ENCODE assay signal across 16 cellular contexts in the genomic region with DNA sequence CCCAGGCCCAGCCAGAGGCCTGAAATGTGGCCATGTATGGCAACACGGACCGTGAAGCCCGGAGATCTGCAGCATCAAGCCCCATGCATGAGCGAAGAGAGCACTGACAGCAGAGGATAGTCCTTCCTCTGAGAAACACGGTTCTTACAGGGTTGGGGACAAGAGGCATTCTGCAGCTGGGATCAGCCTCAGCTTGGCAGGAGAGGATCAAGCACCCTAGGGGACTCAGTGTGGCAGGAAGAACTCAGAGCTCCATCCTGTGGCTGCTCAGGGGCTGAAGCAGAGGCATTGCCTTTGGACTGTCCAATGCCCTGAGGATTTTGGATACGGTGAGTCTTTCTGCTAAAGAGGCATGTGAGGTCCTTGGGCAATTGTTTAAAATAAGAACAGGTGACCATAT.
DNase-seq lines count a peak whose midpoint lies in the region; ATAC-seq and TF ChIP-seq lines count a peak whose summit lies in the region.
"Had no signal": no experiment of that assay in that cellular context is flagged by ENCODE, and none has a peak within 500 bp of the region (broad histone marks: within the 10 kb centered on the region; RNA-seq: fewer than 3 reads in every experiment).

No MANE protein-coding gene starts in this region.

- no peaks in the 10 kb centered on the region for H3K9me3 Mint-ChIP-seq in activated T-cell treated with anti-CD3 and anti-CD28 coated beads, Interleukin-2, amount 50 U/mL, for 72 hours
- H3K9me3 Mint-ChIP-seq: T-cell had no signal

- H3K27ac ChIP-seq in left ventricle myocardium inferior (replicated peaks), result no peak overlapping the region
- no peak overlapping the region for H3K27ac ChIP-seq in thyroid gland
- H3K27ac ChIP-seq: HL-60, stomach had no signal

- no peaks in the 10 kb centered on the region for H3K4me1 ChIP-seq in left ventricle myocardium inferior
- no peaks in the 10 kb centered on the region for H3K4me1 ChIP-seq in thyroid gland
- H3K4me1 ChIP-seq: stomach had no signal

- TF ChIP-seq CTCF in left ventricle myocardium inferior (IDR thresholded peaks at IDR 0.05; ENCODE audit: borderline replicate concordance) (peak; percentile 61), thyroid gland (IDR thresholded peaks at IDR 0.05) (no peak)

- H3K27ac Mint-ChIP-seq in activated T-cell treated with anti-CD3 and anti-CD28 coated beads, Interleukin-2, amount 50 U/mL, for 72 hours, result no peak overlapping the region
- H3K27ac Mint-ChIP-seq: CD8-positive, alpha-beta memory T cell; natural killer cell; T-cell had no signal

- ATAC-seq in HG02588 (IDR thresholded peaks at IDR 0.05; ENCODE audit: unreplicated experiment), result no peak
- ATAC-seq in activated T-cell treated with anti-CD3 and anti-CD28 coated beads, Interleukin-2, amount 50 U/mL, for 72 hours (replicated peaks in 1 of 2), result no peak
- ATAC-seq: natural killer cell, T-cell had no signal

- H3K36me3 ChIP-seq in left ventricle myocardium inferior (no peaks in the 10 kb centered on the region), thyroid gland (no peaks in the 10 kb centered on the region)
- H3K36me3 ChIP-seq: stomach had no signal

- peaks cover 10% of the 10 kb centered on the region for H3K27me3 Mint-ChIP-seq in activated T-cell treated with anti-CD3 and anti-CD28 coated beads, Interleukin-2, amount 50 U/mL, for 72 hours (ENCODE audit: low read depth)
- H3K27me3 Mint-ChIP-seq: CD8-positive, alpha-beta memory T cell had no signal

- DNase-seq in NCI-H510A treated with DMSO at 0.1 percent for 48 hours (lab: John Stamatoyannopoulos, UW) (peak; percentile 56), NCI-H510A (lab: John Stamatoyannopoulos, UW) (no peak), NCI-H526 treated with DMSO at 0.1 percent for 48 hours (lab: John Stamatoyannopoulos, UW) (peak; percentile 0), left ventricle myocardium inferior (peak; percentile 19), retina (peak; percentile 8), thyroid gland (no peak)
- no peak for DNase-seq in activated T-cell treated with anti-CD3 and anti-CD28 coated beads, Interleukin-2, amount 50 U/mL, for 72 hours
- DNase-seq: CD8-positive, alpha-beta memory T cell; cerebellar nuclear complex; GOT3; natural killer cell; OCI-M1; stomach; T-cell had no signal

- no peaks in the 10 kb centered on the region for H3K27me3 ChIP-seq in left ventricle myocardium inferior (ENCODE audit: low read depth)
- no peaks in the 10 kb centered on the region for H3K27me3 ChIP-seq in thyroid gland
- H3K27me3 ChIP-seq: stomach had no signal

- no peaks in the 10 kb centered on the region for H3K36me3 Mint-ChIP-seq in activated T-cell treated with anti-CD3 and anti-CD28 coated beads, Interleukin-2, amount 50 U/mL, for 72 hours (ENCODE audit: insufficient read depth in 2 of 2)
- H3K36me3 Mint-ChIP-seq: CD8-positive, alpha-beta memory T cell; natural killer cell; T-cell had no signal

- H3K9me3 ChIP-seq in left ventricle myocardium inferior (replicated peaks) (no peaks in the 10 kb centered on the region), thyroid gland (no peaks in the 10 kb centered on the region)

- no peak for TF ChIP-seq POLR2A in thyroid gland (IDR thresholded peaks at IDR 0.05)

- 59 to 61% methylated on average over 6 of the region's 6 CpGs for WGBS in thyroid gland, 2 donors

- intact Hi-C loops in left ventricle myocardium inferior (cut with micrococcal nuclease), result no loop called here
- intact Hi-C loops in thyroid gland (cut with DNase I), result no loop called here

- H3K4me3 Mint-ChIP-seq in activated T-cell treated with anti-CD3 and anti-CD28 coated beads, Interleukin-2, amount 50 U/mL, for 72 hours, result no peak overlapping the region
- H3K4me3 Mint-ChIP-seq: CD8-positive, alpha-beta memory T cell; natural killer cell; T-cell had no signal

- H3K4me3 ChIP-seq in left ventricle myocardium inferior (no peak overlapping the region), thyroid gland (replicated peaks in 1 of 3) (no peak overlapping the region)
- H3K4me3 ChIP-seq: stomach had no signal

- peaks cover 3% of the 10 kb centered on the region for H3K4me1 Mint-ChIP-seq in activated T-cell treated with anti-CD3 and anti-CD28 coated beads, Interleukin-2, amount 50 U/mL, for 72 hours (ENCODE audit: low read depth)
- H3K4me1 Mint-ChIP-seq: CD8-positive, alpha-beta memory T cell; natural killer cell; T-cell had no signal

Comparison
In these comparisons a context has a peak if more than half of its experiments do, and no peak if none do; other contexts are left out.
1. DNase-seq: peak in NCI-H510A treated with DMSO at 0.1 percent for 48 hours (single experiment), NCI-H526 treated with DMSO at 0.1 percent for 48 hours (single experiment), left ventricle myocardium inferior (single experiment) and retina (single experiment); none in NCI-H510A (single experiment), activated T-cell treated with anti-CD3 and anti-CD28 coated beads, Interleukin-2, amount 50 U/mL, for 72 hours (0 of 2) and thyroid gland (0 of 2).